ENCODE assay signal across 8 cellular contexts in the genomic region with DNA sequence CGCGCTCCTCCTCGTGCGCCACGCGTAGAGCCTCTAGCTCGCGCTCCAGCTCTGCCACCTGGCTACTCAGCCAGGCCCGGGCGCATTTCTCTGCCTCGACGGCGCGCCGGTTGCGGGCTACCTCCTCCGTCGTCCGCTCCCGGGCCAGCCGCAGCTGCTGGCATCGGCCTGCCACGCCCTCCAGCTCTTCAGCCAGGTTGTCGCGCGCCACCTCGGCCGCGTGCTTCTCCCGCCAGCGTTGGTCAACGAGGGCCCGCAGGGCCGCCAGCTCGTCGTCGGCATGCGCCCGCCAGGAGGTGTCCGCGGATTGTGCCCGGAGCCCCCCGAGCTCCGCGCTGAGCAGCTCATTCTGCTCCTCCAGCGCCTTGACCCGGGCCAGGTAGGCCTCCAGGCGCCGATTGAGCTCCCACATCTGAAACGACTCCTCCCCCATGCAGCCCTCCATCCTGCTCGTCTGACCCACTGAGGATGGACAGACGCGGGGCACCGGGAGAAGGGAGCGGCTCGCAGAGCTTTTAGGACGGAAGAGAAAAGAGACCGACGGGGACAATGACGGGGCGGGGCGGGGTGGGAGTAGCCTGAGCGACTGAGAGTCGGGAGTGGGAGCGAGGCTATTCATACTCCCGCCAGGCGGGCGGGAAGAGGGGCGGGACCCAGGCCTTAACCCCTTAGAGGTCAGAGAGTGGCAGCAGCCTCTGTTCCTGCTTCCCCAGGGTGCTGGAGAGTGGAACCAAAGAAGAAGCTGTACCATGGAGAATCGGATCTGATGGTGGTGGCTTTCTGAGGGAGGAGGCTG. TPM values are rescaled to one million over a fixed set of nuclear protein-coding genes. Genes with fewer than 3 reads are reported as not detected.
DNase-seq lines count a peak whose midpoint lies in the region; ATAC-seq and TF ChIP-seq lines count a peak whose summit lies in the region.

A gene with protein sequence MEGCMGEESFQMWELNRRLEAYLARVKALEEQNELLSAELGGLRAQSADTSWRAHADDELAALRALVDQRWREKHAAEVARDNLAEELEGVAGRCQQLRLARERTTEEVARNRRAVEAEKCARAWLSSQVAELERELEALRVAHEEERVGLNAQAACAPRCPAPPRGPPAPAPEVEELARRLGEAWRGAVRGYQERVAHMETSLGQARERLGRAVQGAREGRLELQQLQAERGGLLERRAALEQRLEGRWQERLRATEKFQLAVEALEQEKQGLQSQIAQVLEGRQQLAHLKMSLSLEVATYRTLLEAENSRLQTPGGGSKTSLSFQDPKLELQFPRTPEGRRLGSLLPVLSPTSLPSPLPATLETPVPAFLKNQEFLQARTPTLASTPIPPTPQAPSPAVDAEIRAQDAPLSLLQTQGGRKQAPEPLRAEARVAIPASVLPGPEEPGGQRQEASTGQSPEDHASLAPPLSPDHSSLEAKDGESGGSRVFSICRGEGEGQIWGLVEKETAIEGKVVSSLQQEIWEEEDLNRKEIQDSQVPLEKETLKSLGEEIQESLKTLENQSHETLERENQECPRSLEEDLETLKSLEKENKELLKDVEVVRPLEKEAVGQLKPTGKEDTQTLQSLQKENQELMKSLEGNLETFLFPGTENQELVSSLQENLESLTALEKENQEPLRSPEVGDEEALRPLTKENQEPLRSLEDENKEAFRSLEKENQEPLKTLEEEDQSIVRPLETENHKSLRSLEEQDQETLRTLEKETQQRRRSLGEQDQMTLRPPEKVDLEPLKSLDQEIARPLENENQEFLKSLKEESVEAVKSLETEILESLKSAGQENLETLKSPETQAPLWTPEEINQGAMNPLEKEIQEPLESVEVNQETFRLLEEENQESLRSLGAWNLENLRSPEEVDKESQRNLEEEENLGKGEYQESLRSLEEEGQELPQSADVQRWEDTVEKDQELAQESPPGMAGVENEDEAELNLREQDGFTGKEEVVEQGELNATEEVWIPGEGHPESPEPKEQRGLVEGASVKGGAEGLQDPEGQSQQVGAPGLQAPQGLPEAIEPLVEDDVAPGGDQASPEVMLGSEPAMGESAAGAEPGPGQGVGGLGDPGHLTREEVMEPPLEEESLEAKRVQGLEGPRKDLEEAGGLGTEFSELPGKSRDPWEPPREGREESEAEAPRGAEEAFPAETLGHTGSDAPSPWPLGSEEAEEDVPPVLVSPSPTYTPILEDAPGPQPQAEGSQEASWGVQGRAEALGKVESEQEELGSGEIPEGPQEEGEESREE (N-terminal part only) (minus strand): TSS at position 588 of the 796 bp plus-strand sequence. CDS start 143 bp downstream, at position 445.

- peak in 1 of 2 donors; percentile 54 for TF ChIP-seq EP300 in tibial nerve (IDR thresholded peaks at IDR 0.05)

- DNase-seq in D341Med (ENCODE audit: low spot score) (peak; percentile 70), NCI-H526 (lab: John Stamatoyannopoulos, UW) (peak; percentile 66 to 92), ecto neural progenitor cell (ENCODE audit: low spot score) (peak; percentile 92), medulla oblongata (ENCODE audit: extremely low spot score) (peak; percentile 66), tibial nerve (ENCODE audit: low spot score in 2 of 2) (peak; percentile 53 to 55)
- no peak for DNase-seq in activated naive CD4-positive, alpha-beta T cell treated with anti-CD3 and anti-CD28 coated beads, Interleukin-2, amount 50 U/mL, for 16 hours

- no peak for TF ChIP-seq POLR2A in tibial nerve (IDR thresholded peaks at IDR 0.05)

- WGBS in tibial nerve, 2 donors: 1% methylated on average over 38 to 42 of the region's 70 CpGs

- H3K9me3 ChIP-seq in tibial nerve: no peaks in the 10 kb centered on the region

- peak within 1 kb of the TSS; percentile 23 to 92 (median 82) for H3K27ac ChIP-seq in tibial nerve

- H3K4me3 ChIP-seq in tibial nerve: peak within 1 kb of the TSS; percentile 42 to 88 (median 56)

- no peak for TF ChIP-seq CTCF in tibial nerve (IDR thresholded peaks at IDR 0.05)

- H3K4me1 ChIP-seq in tibial nerve: peaks cover 0 to 55% (median 16%) of the 10 kb centered on the region in 4 donors

- peaks cover 0 to 9% of the 10 kb centered on the region in 2 donors for H3K27me3 ChIP-seq in tibial nerve

- peaks cover 0 to 27% (median 0%) of the 10 kb centered on the region in 3 donors for H3K36me3 ChIP-seq in tibial nerve

- no peak for ATAC-seq in activated CD4-positive, CD25-positive, alpha-beta regulatory T cell treated with anti-CD3 and anti-CD28 coated beads, Interleukin-2, amount 50 U/mL, for 24 hours
- no peak for ATAC-seq in HG02884 (IDR thresholded peaks at IDR 0.05; ENCODE audit: unreplicated experiment)

RNA-seq across cellular contexts. Expression of the gene that starts here (rescaled TPM):
- 10 to 100 TPM; 59.9 to 65.3 (median 63.9) TPM for total RNA-seq in tibial nerve
